Comparison of ENCODE assay signal across 8 cellular contexts in genomic region chr3:187150599-187150998, GRCh38. TPM values are rescaled to one million over a fixed set of nuclear protein-coding genes. Genes with fewer than 3 reads are reported as not detected.
DNase-seq lines count a peak whose midpoint lies in the region; ATAC-seq, FAIRE-seq and TF ChIP-seq lines count a peak whose summit lies in the region.

No MANE protein-coding gene starts in this region.

- ATAC-seq in HG02798 (IDR thresholded peaks at IDR 0.05; ENCODE audit: poor library complexity, unreplicated experiment), result no peak

- no peak overlapping the region for H3K4me3 Mint-ChIP-seq in activated naive CD4-positive, alpha-beta T cell treated with anti-CD3 and anti-CD28 coated beads, Interleukin-2, amount 50 U/mL, for 24 hours
- H3K4me3 Mint-ChIP-seq in MCF 10A (ENCODE audit: unreplicated experiment), result no peak overlapping the region

- peak overlapping the region; percentile 15 for H3K27ac Mint-ChIP-seq in activated naive CD4-positive, alpha-beta T cell treated with anti-CD3 and anti-CD28 coated beads, Interleukin-2, amount 50 U/mL, for 24 hours
- H3K27ac Mint-ChIP-seq in MCF 10A (ENCODE audit: low read depth, unreplicated experiment), result no peak overlapping the region

- peaks cover 3% of the 10 kb centered on the region for H3K9me3 Mint-ChIP-seq in activated naive CD4-positive, alpha-beta T cell treated with anti-CD3 and anti-CD28 coated beads, Interleukin-2, amount 50 U/mL, for 24 hours
- H3K9me3 Mint-ChIP-seq in MCF 10A (ENCODE audit: unreplicated experiment), result peaks cover 6% of the 10 kb centered on the region

- no TSS peak for BruUV-seq in MCF 10A (replicated peaks; lab: Mats Ljungman, UMichigan)

- intact Hi-C loops in MCF 10A (cut with micrococcal nuclease), result no loop called here

- CTCF ChIA-PET in MCF 10A (lab: Yijun Ruan, JAX), result interaction anchor here (0.7 to 5.0 kb wide), 6 partner anchors 11 to 301 kb away, joined by 3 to 23 read pairs (median 6); partner anchors contain the start of gene RPL39L

- H3K4me1 Mint-ChIP-seq in activated naive CD4-positive, alpha-beta T cell treated with anti-CD3 and anti-CD28 coated beads, Interleukin-2, amount 50 U/mL, for 24 hours, result peaks cover 11% of the 10 kb centered on the region
- no peaks in the 10 kb centered on the region for H3K4me1 Mint-ChIP-seq in MCF 10A (ENCODE audit: insufficient read depth, unreplicated experiment)

- FAIRE-seq in GM18507 (lab: Jason Lieb, UNC), result peak; percentile 63

- H3K36me3 Mint-ChIP-seq in activated naive CD4-positive, alpha-beta T cell treated with anti-CD3 and anti-CD28 coated beads, Interleukin-2, amount 50 U/mL, for 24 hours, result peaks cover 2% of the 10 kb centered on the region
- no peaks in the 10 kb centered on the region for H3K36me3 Mint-ChIP-seq in MCF 10A (ENCODE audit: insufficient read depth, unreplicated experiment)

- H3K27me3 Mint-ChIP-seq in activated naive CD4-positive, alpha-beta T cell treated with anti-CD3 and anti-CD28 coated beads, Interleukin-2, amount 50 U/mL, for 24 hours, result peaks cover 4% of the 10 kb centered on the region
- peaks cover 36% of the 10 kb centered on the region for H3K27me3 Mint-ChIP-seq in MCF 10A (ENCODE audit: insufficient read depth, unreplicated experiment)

- DNase-seq in GM18507 (ENCODE audit: extremely low spot score, insufficient read length, low read depth), result no peak
- peak; percentile 30 for DNase-seq in SK-N-DZ (ENCODE audit: low spot score)
- peak; percentile 52 to 53 for DNase-seq in stimulated activated CD4-positive, alpha-beta T cell treated with anti-CD3 and anti-CD28 coated beads, Interleukin-15, amount 100 ng/mL, for 48 hours (ENCODE audit: low read depth in 2 of 2)
- DNase-seq in NCI-H2227 (lab: John Stamatoyannopoulos, UW; ENCODE audit: unreplicated experiment), result no peak
- DNase-seq in retina, result no peak
- DNase-seq in MCF 10A (ENCODE audit: unreplicated experiment), result no peak

- TF ChIP-seq CTCF in MCF 10A (IDR thresholded peaks at IDR 0.05; ENCODE audit: unreplicated experiment), result no peak

- POLR2A ChIA-PET in MCF 10A (lab: Yijun Ruan, JAX), result interaction anchor here (0.7 kb wide), 1 partner anchor 1077 kb away, joined by 3 read pairs; no protein-coding TSS in a partner anchor

RNA-seq across cellular contexts. Expression of gene RPL39L, which starts 11.3 kb away (rescaled TPM):
- 78.2 and 110 TPM in 2 replicates for polyA plus RNA-seq in SK-N-DZ (2014; cell fraction: cytosol; rRNA removed)
- 37.2 and 55.6 TPM in 2 replicates for polyA plus RNA-seq in SK-N-DZ (2014; cell fraction: nucleus; rRNA removed)
- 1.0 and 3.3 TPM in 2 replicates for total RNA-seq in MCF 10A (2022)

RNA-seq across cellular contexts. Expression of gene RTP1, which starts 46.7 kb away (rescaled TPM):
- polyA plus RNA-seq in SK-N-DZ (2014; cell fraction: cytosol; rRNA removed), result not detected in 2 replicates
- not detected in 2 replicates for polyA plus RNA-seq in SK-N-DZ (2014; cell fraction: nucleus; rRNA removed)
- total RNA-seq in MCF 10A (2022), result not detected in 2 replicates

Comparison
In these comparisons a context has a peak if more than half of its experiments do, and no peak if none do; other contexts are left out.
1. DNase-seq: peak in SK-N-DZ (single experiment) and stimulated activated CD4-positive, alpha-beta T cell treated with anti-CD3 and anti-CD28 coated beads, Interleukin-15, amount 100 ng/mL, for 48 hours (2 of 2); none in GM18507 (single experiment), NCI-H2227 (single experiment), retina (single experiment) and MCF 10A (single experiment).